In the genomic region with DNA sequence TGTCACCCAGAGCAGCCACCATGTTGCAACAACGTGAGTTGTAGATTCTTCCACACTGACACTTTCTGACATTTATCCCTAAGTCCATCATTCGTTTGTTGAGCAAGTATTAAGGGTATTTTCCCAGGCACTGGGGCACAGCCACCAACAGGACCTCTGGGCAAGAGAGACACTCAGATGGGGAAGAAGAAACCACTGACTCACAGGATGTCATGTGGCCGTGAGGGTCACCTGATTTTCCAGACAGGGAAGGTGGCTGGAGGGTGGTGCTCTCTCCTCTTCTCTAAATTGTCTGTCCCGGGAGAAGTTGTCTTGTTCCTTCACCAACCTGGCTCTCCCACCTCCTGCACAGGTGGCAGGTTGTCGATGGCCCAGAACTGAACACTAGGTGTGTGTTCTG, we compare ENCODE assay signal across 13 cellular contexts. TPM values are rescaled to one million over a fixed set of nuclear protein-coding genes. Genes with fewer than 3 reads are reported as not detected.
DNase-seq lines count a peak whose midpoint lies in the region; ATAC-seq and TF ChIP-seq lines count a peak whose summit lies in the region.
"Had no signal": no experiment of that assay in that cellular context is flagged by ENCODE, and none has a peak within 500 bp of the region (broad histone marks: within the 10 kb centered on the region; RNA-seq: fewer than 3 reads in every experiment).

No MANE protein-coding gene starts in this region.

- TF ChIP-seq CTCF in RWPE1 (conservative IDR thresholded peaks at IDR 0.05; ENCODE audit: low read depth) = no peak
- TF ChIP-seq CTCF in epithelial cell of esophagus (IDR thresholded peaks at IDR 0.05; ENCODE audit: insufficient read depth, low read depth, low read length, missing control alignments) = no peak

- peak; percentile 26 to 74 for ATAC-seq in activated naive CD4-positive, alpha-beta T cell treated with anti-CD3 and anti-CD28 coated beads, Interleukin-2, amount 50 U/mL, for 72 hours
- ATAC-seq in stimulated activated naive CD8-positive, alpha-beta T cell treated with anti-CD3 and anti-CD28 coated beads, Interleukin-15, amount 100 ng/mL, for 72 hours = no peak
- ATAC-seq in GM18502 (IDR thresholded peaks at IDR 0.05; ENCODE audit: poor library complexity, unreplicated experiment) = no peak

- no peaks in the 10 kb centered on the region for H3K27me3 Mint-ChIP-seq in stimulated activated naive CD8-positive, alpha-beta T cell treated with anti-CD3 and anti-CD28 coated beads, Interleukin-15, amount 100 ng/mL, for 72 hours

- CTCF ChIA-PET in RWPE1 (lab: Yijun Ruan, JAX) = no interaction called here

- peak overlapping the region; percentile 74 for H3K27ac ChIP-seq in RWPE1
- H3K27ac ChIP-seq: tibial artery had no signal

- H3K4me3 ChIP-seq in epithelial cell of esophagus (ENCODE audit: low read length) = no peak overlapping the region
- H3K4me3 ChIP-seq: tibial artery had no signal

- DNase-seq in activated naive CD4-positive, alpha-beta T cell treated with anti-CD3 and anti-CD28 coated beads, Interleukin-2, amount 50 U/mL, for 72 hours (ENCODE audit: low spot score in 2 of 2) = no peak
- no peak for DNase-seq in activated naive CD4-positive, alpha-beta T cell treated with Interleukin-2 at 50 U/mL for 16 hours
- no peak for DNase-seq in RWPE1 (ENCODE audit: low spot score)
- peak; percentile 24 for DNase-seq in epithelial cell of esophagus (ENCODE audit: low read depth)
- no peak for DNase-seq in stimulated activated naive CD8-positive, alpha-beta T cell treated with anti-CD3 and anti-CD28 coated beads, Interleukin-15, amount 100 ng/mL, for 72 hours
- no peak for DNase-seq in 8988T
- DNase-seq in stimulated activated naive CD4-positive, alpha-beta T cell treated with Interleukin-2 at 50 U/mL for 16 hours (lab: John Stamatoyannopoulos, UW) = no peak
- DNase-seq: activated CD4-positive, CD25-positive, alpha-beta regulatory T cell; NCI-H1436 treated with DMSO at 0.1 percent for 48 hours; occipital lobe; stimulated activated CD4-positive, alpha-beta T cell treated with anti-CD3 and anti-CD28 coated beads, Interleukin-4, amount 100 ng/mL, for 24 hours; tibial artery had no signal

- peaks cover 40% of the 10 kb centered on the region for H3K4me1 Mint-ChIP-seq in stimulated activated naive CD8-positive, alpha-beta T cell treated with anti-CD3 and anti-CD28 coated beads, Interleukin-15, amount 100 ng/mL, for 72 hours

- no peak overlapping the region for H3K4me3 Mint-ChIP-seq in stimulated activated naive CD8-positive, alpha-beta T cell treated with anti-CD3 and anti-CD28 coated beads, Interleukin-15, amount 100 ng/mL, for 72 hours

- peaks cover 0 to 6% of the 10 kb centered on the region in 2 donors for H3K36me3 Mint-ChIP-seq in activated naive CD4-positive, alpha-beta T cell treated with anti-CD3 and anti-CD28 coated beads, Interleukin-2, amount 50 U/mL, for 72 hours

- peak overlapping the region; percentile 66 to 92 for H3K27ac Mint-ChIP-seq in activated naive CD4-positive, alpha-beta T cell treated with anti-CD3 and anti-CD28 coated beads, Interleukin-2, amount 50 U/mL, for 72 hours
- peak overlapping the region; percentile 46 to 74 for H3K27ac Mint-ChIP-seq in stimulated activated naive CD8-positive, alpha-beta T cell treated with anti-CD3 and anti-CD28 coated beads, Interleukin-15, amount 100 ng/mL, for 72 hours

- POLR2A ChIA-PET in RWPE1 (lab: Yijun Ruan, JAX; ENCODE audit: low non-redundant PET) = no interaction called here

- no peaks in the 10 kb centered on the region for H3K9me3 Mint-ChIP-seq in activated naive CD4-positive, alpha-beta T cell treated with anti-CD3 and anti-CD28 coated beads, Interleukin-2, amount 50 U/mL, for 72 hours
- H3K9me3 Mint-ChIP-seq in stimulated activated naive CD8-positive, alpha-beta T cell treated with anti-CD3 and anti-CD28 coated beads, Interleukin-15, amount 100 ng/mL, for 72 hours = no peaks in the 10 kb centered on the region

RNA-seq across cellular contexts. Expression of a gene that starts 51.7 kb away (rescaled TPM):
- total RNA-seq in activated naive CD4-positive, alpha-beta T cell treated with anti-CD3 and anti-CD28 coated beads, Interleukin-2, amount 50 U/mL, for 72 hours = 100 to 1,000 TPM in 1 of 2 donors, 10 to 100 TPM in 1; 60.2 to 144 TPM

Comparison
In these comparisons a context has a peak if more than half of its experiments do, and no peak if none do; other contexts are left out.
1. ATAC-seq: peak in activated naive CD4-positive, alpha-beta T cell treated with anti-CD3 and anti-CD28 coated beads, Interleukin-2, amount 50 U/mL, for 72 hours (2 of 2); none in stimulated activated naive CD8-positive, alpha-beta T cell treated with anti-CD3 and anti-CD28 coated beads, Interleukin-15, amount 100 ng/mL, for 72 hours (single experiment) and GM18502 (single experiment).